Comparison of ENCODE assay signal across 17 cellular contexts in the genomic region with DNA sequence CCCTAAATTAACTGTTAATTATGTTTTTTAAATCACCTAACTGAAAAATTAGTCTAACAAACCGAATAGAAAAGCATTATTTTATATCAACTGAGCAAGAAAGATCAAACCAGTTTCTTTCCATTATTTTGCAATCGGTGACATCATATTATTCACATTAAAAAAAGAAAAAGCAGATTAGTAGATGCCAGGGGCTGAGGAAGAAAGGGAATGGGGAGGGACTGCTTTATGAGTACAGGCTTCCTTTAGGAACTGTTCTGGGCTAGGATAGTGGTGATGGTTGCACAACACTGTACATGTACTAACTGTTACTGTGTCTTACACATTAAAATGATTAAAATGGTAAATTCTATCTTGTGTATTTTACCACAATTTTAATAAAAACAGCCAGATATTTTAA. TPM values are rescaled to one million over a fixed set of nuclear protein-coding genes. Genes with fewer than 3 reads are reported as not detected.
DNase-seq lines count a peak whose midpoint lies in the region; ATAC-seq and TF ChIP-seq lines count a peak whose summit lies in the region.
"Had no signal": no experiment of that assay in that cellular context is flagged by ENCODE, and none has a peak within 500 bp of the region (broad histone marks: within the 10 kb centered on the region; RNA-seq: fewer than 3 reads in every experiment).

No MANE protein-coding gene starts in this region.

- H3K27me3 ChIP-seq in breast epithelium, result no peaks in the 10 kb centered on the region

- H3K9me3 ChIP-seq in breast epithelium (no peaks in the 10 kb centered on the region), T-helper 17 cell (ENCODE audit: control insufficient read depth, low read length, poor library complexity, severe bottlenecking) (no peaks in the 10 kb centered on the region)

- H3K4me3 ChIP-seq in breast epithelium (no peak overlapping the region), fibroblast of the aortic adventitia (ENCODE audit: low read depth, low read length) (no peak overlapping the region)

- BruUV-seq in MCF 10A (replicated peaks; lab: Mats Ljungman, UMichigan), result no TSS peak

- intact Hi-C loops in MCF 10A (cut with micrococcal nuclease) (loop anchor here (5.0 kb wide), 1 partner anchor 60 kb away; a partner anchor contains a TSS), breast epithelium (cut with DNase I; ENCODE audit: low total_unique reads) (no loop called here)

- DNase-seq in MCF 10A (ENCODE audit: unreplicated experiment) (peak; percentile 82), breast epithelium (ENCODE audit: low spot score in 2 of 2) (no peak), fibroblast of the aortic adventitia (ENCODE audit: low read depth) (peak; percentile 97), lung microvascular endothelial cell (ENCODE audit: low read depth in 2 of 2) (peak; percentile 53 to 61), T-helper 17 cell (no peak), inferior parietal cortex (ENCODE audit: extremely low spot score) (no peak), T-helper 1 cell (no peak)
- DNase-seq in activated naive CD4-positive, alpha-beta T cell treated with anti-CD3 and anti-CD28 coated beads, Interleukin-2, amount 50 U/mL, for 72 hours (ENCODE audit: low spot score in 2 of 2), result no peak
- DNase-seq: activated CD4-positive, CD25-positive, alpha-beta regulatory T cell; activated CD8-positive, alpha-beta memory T cell treated with anti-CD3 and anti-CD28 coated beads, Interleukin-2, amount 50 U/mL, for 4 hours; naive thymus-derived CD8-positive, alpha-beta T cell; NCI-H2227 treated with DMSO at 0.1 percent for 48 hours; retina; stimulated activated naive CD8-positive, alpha-beta T cell treated with anti-CD3 and anti-CD28 coated beads, Interleukin-15, amount 100 ng/mL, for 72 hours had no signal

- TF ChIP-seq CTCF in MCF 10A (IDR thresholded peaks at IDR 0.05; ENCODE audit: unreplicated experiment) (no peak), breast epithelium (IDR thresholded peaks at IDR 0.05) (no peak), fibroblast of the aortic adventitia (IDR thresholded peaks at IDR 0.05; ENCODE audit: insufficient read depth, low read length) (no peak)

- H3K36me3 ChIP-seq in breast epithelium, result no peaks in the 10 kb centered on the region

- peak overlapping the region; percentile 73 for H3K27ac Mint-ChIP-seq in MCF 10A (ENCODE audit: low read depth, unreplicated experiment)
- no peak overlapping the region for H3K27ac Mint-ChIP-seq in T-helper 17 cell
- no peak overlapping the region for H3K27ac Mint-ChIP-seq in activated naive CD4-positive, alpha-beta T cell treated with anti-CD3 and anti-CD28 coated beads, Interleukin-2, amount 50 U/mL, for 72 hours
- H3K27ac Mint-ChIP-seq: activated naive CD4-positive, alpha-beta T cell treated with anti-CD3 and anti-CD28 coated beads, Interleukin-2, amount 50 U/mL, for 24 hours; naive thymus-derived CD8-positive, alpha-beta T cell; stimulated activated naive CD8-positive, alpha-beta T cell treated with anti-CD3 and anti-CD28 coated beads, Interleukin-15, amount 100 ng/mL, for 72 hours had no signal

- POLR2A ChIA-PET in MCF 10A (lab: Yijun Ruan, JAX), result interaction anchor here (0.8 to 4.3 kb wide), 4 partner anchors 12 to 59 kb away, joined by 4 to 17 read pairs (median 4); a partner anchor contains a TSS

- H3K36me3 Mint-ChIP-seq in MCF 10A (ENCODE audit: insufficient read depth, unreplicated experiment) (peaks cover 14% of the 10 kb centered on the region), T-helper 17 cell (ENCODE audit: low read depth) (no peaks in the 10 kb centered on the region)
- no peaks in the 10 kb centered on the region for H3K36me3 Mint-ChIP-seq in activated naive CD4-positive, alpha-beta T cell treated with anti-CD3 and anti-CD28 coated beads, Interleukin-2, amount 50 U/mL, for 72 hours
- H3K36me3 Mint-ChIP-seq: activated naive CD4-positive, alpha-beta T cell treated with anti-CD3 and anti-CD28 coated beads, Interleukin-2, amount 50 U/mL, for 24 hours; naive thymus-derived CD8-positive, alpha-beta T cell had no signal

- H3K9me3 Mint-ChIP-seq in MCF 10A (ENCODE audit: unreplicated experiment), result no peaks in the 10 kb centered on the region
- peaks cover 0 to 12% of the 10 kb centered on the region in 2 donors for H3K9me3 Mint-ChIP-seq in activated naive CD4-positive, alpha-beta T cell treated with anti-CD3 and anti-CD28 coated beads, Interleukin-2, amount 50 U/mL, for 72 hours
- H3K9me3 Mint-ChIP-seq: activated naive CD4-positive, alpha-beta T cell treated with anti-CD3 and anti-CD28 coated beads, Interleukin-2, amount 50 U/mL, for 24 hours; naive thymus-derived CD8-positive, alpha-beta T cell; stimulated activated naive CD8-positive, alpha-beta T cell treated with anti-CD3 and anti-CD28 coated beads, Interleukin-15, amount 100 ng/mL, for 72 hours had no signal

- peak overlapping the region in 1 of 2 donors; percentile 12 for H3K27ac ChIP-seq in breast epithelium
- H3K27ac ChIP-seq: 22Rv1 had no signal

- no peaks in the 10 kb centered on the region for H3K4me1 ChIP-seq in breast epithelium

- no peak for ATAC-seq in T-helper 17 cell
- ATAC-seq in activated naive CD4-positive, alpha-beta T cell treated with anti-CD3 and anti-CD28 coated beads, Interleukin-2, amount 50 U/mL, for 72 hours, result no peak
- ATAC-seq: HCT116; naive thymus-derived CD8-positive, alpha-beta T cell; stimulated activated naive CD8-positive, alpha-beta T cell treated with anti-CD3 and anti-CD28 coated beads, Interleukin-15, amount 100 ng/mL, for 72 hours had no signal

- H3K4me1 Mint-ChIP-seq in MCF 10A (ENCODE audit: insufficient read depth, unreplicated experiment) (peaks cover 36% of the 10 kb centered on the region), T-helper 17 cell (no peaks in the 10 kb centered on the region)
- H3K4me1 Mint-ChIP-seq: activated naive CD4-positive, alpha-beta T cell treated with anti-CD3 and anti-CD28 coated beads, Interleukin-2, amount 50 U/mL, for 24 hours; stimulated activated naive CD8-positive, alpha-beta T cell treated with anti-CD3 and anti-CD28 coated beads, Interleukin-15, amount 100 ng/mL, for 72 hours had no signal

- H3K27me3 Mint-ChIP-seq in MCF 10A (ENCODE audit: insufficient read depth, unreplicated experiment) (no peaks in the 10 kb centered on the region), T-helper 17 cell (no peaks in the 10 kb centered on the region)
- H3K27me3 Mint-ChIP-seq: activated naive CD4-positive, alpha-beta T cell treated with anti-CD3 and anti-CD28 coated beads, Interleukin-2, amount 50 U/mL, for 24 hours; stimulated activated naive CD8-positive, alpha-beta T cell treated with anti-CD3 and anti-CD28 coated beads, Interleukin-15, amount 100 ng/mL, for 72 hours had no signal

- H3K4me3 Mint-ChIP-seq in MCF 10A (ENCODE audit: unreplicated experiment) (no peak overlapping the region), T-helper 17 cell (no peak overlapping the region)
- H3K4me3 Mint-ChIP-seq: activated naive CD4-positive, alpha-beta T cell treated with anti-CD3 and anti-CD28 coated beads, Interleukin-2, amount 50 U/mL, for 24 hours; naive thymus-derived CD8-positive, alpha-beta T cell; stimulated activated naive CD8-positive, alpha-beta T cell treated with anti-CD3 and anti-CD28 coated beads, Interleukin-15, amount 100 ng/mL, for 72 hours had no signal

- CTCF ChIA-PET in MCF 10A (lab: Yijun Ruan, JAX), result no interaction called here

- no peak for TF ChIP-seq POLR2A in breast epithelium (IDR thresholded peaks at IDR 0.05)

RNA-seq across cellular contexts. Expression of a gene that starts 59.3 kb away (rescaled TPM):
- 37.1 and 47.0 TPM in 2 replicates for total RNA-seq in MCF 10A (2022)
- total RNA-seq in breast epithelium, result 10 to 100 TPM; 43.6 to 92.8 (median 75.8) TPM
- total RNA-seq in fibroblast of the aortic adventitia (ENCODE audit: low replicate concordance), result 18.4 and 25.3 TPM in 2 replicates
- total RNA-seq in lung microvascular endothelial cell, result 1.7 and 4.2 TPM in 2 replicates
- total RNA-seq in T-helper 17 cell, result 1 to 10 TPM in 1 of 2 donors, not detected in 1; 6.6 TPM
- total RNA-seq in activated naive CD4-positive, alpha-beta T cell treated with anti-CD3 and anti-CD28 coated beads, Interleukin-2, amount 50 U/mL, for 72 hours, result under 1 TPM; 0.04 to 0.18 TPM

Comparison
In these comparisons a context has a peak if more than half of its experiments do, and no peak if none do; other contexts are left out.
1. DNase-seq: peak in MCF 10A (single experiment), fibroblast of the aortic adventitia (single experiment) and lung microvascular endothelial cell (2 of 2); none in breast epithelium (0 of 2), T-helper 17 cell (0 of 3), activated naive CD4-positive, alpha-beta T cell treated with anti-CD3 and anti-CD28 coated beads, Interleukin-2, amount 50 U/mL, for 72 hours (0 of 2), inferior parietal cortex (single experiment) and T-helper 1 cell (0 of 5).